ENCODE assay signal across 9 cellular contexts in genomic region chr18:33201509-33201926, GRCh38.
DNase-seq lines count a peak whose midpoint lies in the region; ATAC-seq, FAIRE-seq and TF ChIP-seq lines count a peak whose summit lies in the region.
"Had no signal": no experiment of that assay in that cellular context is flagged by ENCODE, and none has a peak within 500 bp of the region (broad histone marks: within the 10 kb centered on the region; RNA-seq: fewer than 3 reads in every experiment).

No MANE protein-coding gene starts in this region.

- in situ Hi-C loops in gastrocnemius medialis (cut with MboI; ENCODE audit: low sequenced_read_pairs in 4 of 4) = loop anchor here in 1 of 4 donors (25.0 kb wide), 1 partner anchor 111 kb away; no protein-coding TSS in a partner anchor

- peak; percentile 68 for TF ChIP-seq CTCF in C4-2B (conservative IDR thresholded peaks at IDR 0.05)
- TF ChIP-seq CTCF in bronchial epithelial cell (IDR thresholded peaks at IDR 0.05; ENCODE audit: insufficient read depth, low read length, severe bottlenecking) = peak; percentile 67
- peak; percentile 48 for TF ChIP-seq CTCF in lower lobe of right lung (IDR thresholded peaks at IDR 0.05)
- TF ChIP-seq CTCF in CD8-positive, alpha-beta T cell (IDR thresholded peaks at IDR 0.05) = no peak
- TF ChIP-seq CTCF in gastrocnemius medialis (IDR thresholded peaks at IDR 0.05 in 4 of 5, conservative IDR thresholded peaks at IDR 0.05 in 1 of 5) = no peak

- DNase-seq in Karpas-422 = peak; percentile 73
- peak; percentile 43 for DNase-seq in bronchial epithelial cell (ENCODE audit: low read depth)
- no peak for DNase-seq in lower lobe of right lung
- DNase-seq in NCI-H510A treated with DMSO at 0.1 percent for 48 hours (lab: John Stamatoyannopoulos, UW) = no peak
- DNase-seq in CD8-positive, alpha-beta T cell = no peak
- DNase-seq in gastrocnemius medialis = no peak
- DNase-seq: activated CD8-positive, alpha-beta T cell treated with anti-CD3 and anti-CD28 coated beads, Interleukin-2, amount 10 ng/mL, durations not matched to agents 7 days and 5 days had no signal

- H3K27ac Mint-ChIP-seq in CD8-positive, alpha-beta T cell = no peak overlapping the region
- H3K27ac Mint-ChIP-seq: activated CD8-positive, alpha-beta T cell treated with anti-CD3 and anti-CD28 coated beads, Interleukin-2, amount 10 ng/mL, durations not matched to agents 7 days and 5 days had no signal

- no peak overlapping the region for H3K4me3 ChIP-seq in Karpas-422 (ENCODE audit: low read length)
- H3K4me3 ChIP-seq in bronchial epithelial cell (ENCODE audit: low read depth, low read length) = no peak overlapping the region
- no peak overlapping the region for H3K4me3 ChIP-seq in lower lobe of right lung
- H3K4me3 ChIP-seq in CD8-positive, alpha-beta T cell (ENCODE audit: low read depth, low read length) = no peak overlapping the region
- no peak overlapping the region for H3K4me3 ChIP-seq in gastrocnemius medialis

- H3K36me3 ChIP-seq in Karpas-422 (ENCODE audit: insufficient read depth, low read length) (no peaks in the 10 kb centered on the region), bronchial epithelial cell (ENCODE audit: control insufficient read depth, insufficient read depth, low read length) (no peaks in the 10 kb centered on the region), lower lobe of right lung (no peaks in the 10 kb centered on the region), gastrocnemius medialis (no peaks in the 10 kb centered on the region)
- no peaks in the 10 kb centered on the region for H3K36me3 ChIP-seq in CD8-positive, alpha-beta T cell (ENCODE audit: insufficient read depth, low read length)

- POLR2A ChIA-PET in CD8-positive, alpha-beta T cell (lab: Charles Lee) = no interaction called here

- no peaks in the 10 kb centered on the region for H3K9me2 ChIP-seq in Karpas-422 (replicated peaks; ENCODE audit: insufficient read depth, low read length)

- H3K27me3 ChIP-seq in Karpas-422 (ENCODE audit: low read length) (no peaks in the 10 kb centered on the region), bronchial epithelial cell (ENCODE audit: control insufficient read depth, insufficient read depth, low read length) (no peaks in the 10 kb centered on the region), lower lobe of right lung (ENCODE audit: low read depth) (no peaks in the 10 kb centered on the region), gastrocnemius medialis (no peaks in the 10 kb centered on the region)
- no peaks in the 10 kb centered on the region for H3K27me3 ChIP-seq in CD8-positive, alpha-beta T cell (ENCODE audit: insufficient read depth, low read length)

- no peak for FAIRE-seq in bronchial epithelial cell (lab: Jason Lieb, UNC)

- no peaks in the 10 kb centered on the region for H3K4me1 Mint-ChIP-seq in CD8-positive, alpha-beta T cell (ENCODE audit: low read depth)

- H3K4me2 ChIP-seq in Karpas-422 (ENCODE audit: low read depth, low read length, poor library complexity, severe bottlenecking) = no peak overlapping the region

- no peak overlapping the region for H3K9ac ChIP-seq in Karpas-422 (ENCODE audit: low read length)

- CTCF ChIA-PET in CD8-positive, alpha-beta T cell (lab: Charles Lee) = interaction anchor here (1.0 kb wide), 1 partner anchor 30 kb away, joined by 3 read pairs; no protein-coding TSS in a partner anchor

- no peaks in the 10 kb centered on the region for H3K79me2 ChIP-seq in Karpas-422 (ENCODE audit: low read length)

- no peaks in the 10 kb centered on the region for H3K27me3 Mint-ChIP-seq in CD8-positive, alpha-beta T cell (ENCODE audit: low read depth)

- intact Hi-C loops in lower lobe of right lung (cut with DNase I) (no loop called here), gastrocnemius medialis (cut with DNase I; ENCODE audit: low total_unique reads) (no loop called here)
- intact Hi-C loops in CD8-positive, alpha-beta T cell (cut with DNase I, micrococcal nuclease) = no loop called here

- H2AFZ ChIP-seq in Karpas-422 (ENCODE audit: low read length) = 0 out of 2 replicates have a peak overlapping the region, but pooled peaks have one; percentile 16

- H3K4me1 ChIP-seq in Karpas-422 (ENCODE audit: low read length) = no peaks in the 10 kb centered on the region
- no peaks in the 10 kb centered on the region for H3K4me1 ChIP-seq in lower lobe of right lung
- H3K4me1 ChIP-seq in CD8-positive, alpha-beta T cell (ENCODE audit: insufficient read depth, low read length) = no peaks in the 10 kb centered on the region
- no peaks in the 10 kb centered on the region for H3K4me1 ChIP-seq in gastrocnemius medialis

- TF ChIP-seq POLR2A in gastrocnemius medialis (IDR thresholded peaks at IDR 0.05) = no peak

- H3K9me3 Mint-ChIP-seq in CD8-positive, alpha-beta T cell = peaks cover 3% of the 10 kb centered on the region

- no peak overlapping the region for H3K4me3 Mint-ChIP-seq in CD8-positive, alpha-beta T cell
- H3K4me3 Mint-ChIP-seq: activated CD8-positive, alpha-beta T cell treated with anti-CD3 and anti-CD28 coated beads, Interleukin-2, amount 10 ng/mL, durations not matched to agents 7 days and 5 days had no signal

- H3K9me3 ChIP-seq in Karpas-422 (ENCODE audit: low read length) = no peaks in the 10 kb centered on the region
- H3K9me3 ChIP-seq in lower lobe of right lung = no peaks in the 10 kb centered on the region
- H3K9me3 ChIP-seq in CD8-positive, alpha-beta T cell (ENCODE audit: low read length) = no peaks in the 10 kb centered on the region
- H3K9me3 ChIP-seq in gastrocnemius medialis = no peaks in the 10 kb centered on the region

- no peaks in the 10 kb centered on the region for H4K20me1 ChIP-seq in Karpas-422 (ENCODE audit: insufficient read depth, low read depth, low read length)

- ATAC-seq in lower lobe of right lung (peak in 1 of 2 donors; percentile 31), GM19397 (IDR thresholded peaks at IDR 0.05; ENCODE audit: unreplicated experiment) (no peak), gastrocnemius medialis (no peak)
- ATAC-seq in CD8-positive, alpha-beta T cell = no peak
- ATAC-seq: activated CD8-positive, alpha-beta T cell treated with anti-CD3 and anti-CD28 coated beads, Interleukin-2, amount 10 ng/mL, durations not matched to agents 7 days and 5 days had no signal

- H3K27ac ChIP-seq in C4-2B (no peak overlapping the region), Karpas-422 (ENCODE audit: low read length) (no peak overlapping the region), lower lobe of right lung (no peak overlapping the region), gastrocnemius medialis (no peak overlapping the region)
- no peak overlapping the region for H3K27ac ChIP-seq in CD8-positive, alpha-beta T cell (ENCODE audit: low read depth, low read length)

- H3K36me3 Mint-ChIP-seq in CD8-positive, alpha-beta T cell = no peaks in the 10 kb centered on the region

Comparison
In these comparisons a context has a peak if more than half of its experiments do, and no peak if none do; other contexts are left out.
1. CTCF ChIP-seq: peak in C4-2B (single experiment), bronchial epithelial cell (single experiment) and lower lobe of right lung (single experiment); none in CD8-positive, alpha-beta T cell (single experiment) and gastrocnemius medialis (0 of 5).
2. DNase-seq: peak in Karpas-422 (single experiment) and bronchial epithelial cell (single experiment); none in lower lobe of right lung (single experiment), NCI-H510A treated with DMSO at 0.1 percent for 48 hours (single experiment), CD8-positive, alpha-beta T cell (0 of 7) and gastrocnemius medialis (0 of 2).